In genomic region chr15:70902105-70902504, GRCh38 we compare ENCODE assay signal across 10 cellular contexts. TPM values are rescaled to one million over a fixed set of nuclear protein-coding genes. Genes with fewer than 3 reads are reported as not detected.
DNase-seq lines count a peak whose midpoint lies in the region; FAIRE-seq and TF ChIP-seq lines count a peak whose summit lies in the region.
"Had no signal": no experiment of that assay in that cellular context is flagged by ENCODE, and none has a peak within 500 bp of the region (broad histone marks: within the 10 kb centered on the region; RNA-seq: fewer than 3 reads in every experiment).

No MANE protein-coding gene starts in this region.

- H3K36me3 Mint-ChIP-seq in HFFc6 (ENCODE audit: low read depth), result peaks cover 41% of the 10 kb centered on the region
- H3K36me3 Mint-ChIP-seq in type B pancreatic cell, result peaks cover 28% of the 10 kb centered on the region
- no peaks in the 10 kb centered on the region for H3K36me3 Mint-ChIP-seq in activated CD4-positive, alpha-beta memory T cell treated with anti-CD3 and anti-CD28 coated beads, Interleukin-2, amount 10 ng/mL, durations not matched to agents 7 days and 5 days (ENCODE audit: low read depth)

- H3K9me3 Mint-ChIP-seq in HFFc6 (no peaks in the 10 kb centered on the region), type B pancreatic cell (no peaks in the 10 kb centered on the region)
- no peaks in the 10 kb centered on the region for H3K9me3 Mint-ChIP-seq in activated CD4-positive, alpha-beta memory T cell treated with anti-CD3 and anti-CD28 coated beads, Interleukin-2, amount 10 ng/mL, durations not matched to agents 7 days and 5 days

- H3K27ac Mint-ChIP-seq in HFFc6 (peak overlapping the region; percentile 95), type B pancreatic cell (peak overlapping the region; percentile 93)
- H3K27ac Mint-ChIP-seq in activated CD4-positive, alpha-beta memory T cell treated with anti-CD3 and anti-CD28 coated beads, Interleukin-2, amount 10 ng/mL, durations not matched to agents 7 days and 5 days, result no peak overlapping the region

- peaks cover 31% of the 10 kb centered on the region for H3K4me1 Mint-ChIP-seq in HFFc6 (ENCODE audit: low read depth)
- H3K4me1 Mint-ChIP-seq in type B pancreatic cell (ENCODE audit: unreplicated experiment), result no peaks in the 10 kb centered on the region
- H3K4me1 Mint-ChIP-seq in activated CD4-positive, alpha-beta memory T cell treated with anti-CD3 and anti-CD28 coated beads, Interleukin-2, amount 10 ng/mL, durations not matched to agents 7 days and 5 days, result no peaks in the 10 kb centered on the region

- no peak for TF ChIP-seq CTCF in HFFc6 (IDR thresholded peaks at IDR 0.05)
- no peak for TF ChIP-seq CTCF in type B pancreatic cell (conservative IDR thresholded peaks at IDR 0.05)

- CTCF ChIA-PET in activated CD4-positive, alpha-beta memory T cell treated with anti-CD3 and anti-CD28 coated beads, Interleukin-2, amount 10 ng/mL, durations not matched to agents 7 days and 5 days (lab: Charles Lee), result no interaction called here

- peak; percentile 79 for DNase-seq in HFFc6
- peak; percentile 14 for DNase-seq in SW480 (ENCODE audit: low spot score)
- peak; percentile 39 for DNase-seq in glomerular endothelial cell (ENCODE audit: extremely low read depth, low read depth, low spot score)
- DNase-seq in type B pancreatic cell (ENCODE audit: extremely low spot score, unreplicated experiment), result no peak
- no peak for DNase-seq in frontal cortex (ENCODE audit: low spot score in 2 of 2)
- no peak for DNase-seq in activated CD4-positive, alpha-beta memory T cell treated with anti-CD3 and anti-CD28 coated beads, Interleukin-2, amount 10 ng/mL, durations not matched to agents 7 days and 5 days
- DNase-seq in activated gamma-delta T cell treated with Interleukin-2 at 50 U/mL for 16 hours, result no peak
- DNase-seq: activated naive CD4-positive, alpha-beta T cell; stimulated activated CD4-positive, alpha-beta T cell treated with anti-CD3 and anti-CD28 coated beads, Interleukin-2, amount 100 ng/mL, for 48 hours; testis had no signal

- FAIRE-seq in frontal cortex (lab: Jason Lieb, UNC), result no peak

- H3K27me3 Mint-ChIP-seq in HFFc6 (ENCODE audit: insufficient read depth), result no peaks in the 10 kb centered on the region
- H3K27me3 Mint-ChIP-seq in type B pancreatic cell, result no peaks in the 10 kb centered on the region
- H3K27me3 Mint-ChIP-seq in activated CD4-positive, alpha-beta memory T cell treated with anti-CD3 and anti-CD28 coated beads, Interleukin-2, amount 10 ng/mL, durations not matched to agents 7 days and 5 days, result peaks cover 8% of the 10 kb centered on the region

- POLR2A ChIA-PET in activated CD4-positive, alpha-beta memory T cell treated with anti-CD3 and anti-CD28 coated beads, Interleukin-2, amount 10 ng/mL, durations not matched to agents 7 days and 5 days (lab: Charles Lee), result no interaction called here

- peak overlapping the region; percentile 38 for H3K4me3 Mint-ChIP-seq in HFFc6
- H3K4me3 Mint-ChIP-seq in type B pancreatic cell, result no peak overlapping the region
- H3K4me3 Mint-ChIP-seq in activated CD4-positive, alpha-beta memory T cell treated with anti-CD3 and anti-CD28 coated beads, Interleukin-2, amount 10 ng/mL, durations not matched to agents 7 days and 5 days, result no peak overlapping the region

RNA-seq across cellular contexts. Expression of gene LRRC49, which starts 9.5 kb away (rescaled TPM):
- total RNA-seq in HFFc6 (2021; fragmentation: NEBNext Ultra II Directional; extraction: Animal tissue kit (Norgen Biotek cat#: 25700)), result 10 to 100 TPM in 3 of 6 experiments, 1 to 10 TPM in 3; 6.2 to 13.4 (median 10.2) TPM
- total RNA-seq in glomerular endothelial cell, result 4.5 and 6.7 TPM in 2 replicates
- 6.7 and 13.4 TPM in 2 replicates for total RNA-seq in type B pancreatic cell (ENCODE audit: low replicate concordance)
- total RNA-seq in frontal cortex, result 145 TPM
- not detected for total RNA-seq in activated CD4-positive, alpha-beta memory T cell treated with anti-CD3 and anti-CD28 coated beads, Interleukin-2, amount 10 ng/mL, durations not matched to agents 7 days and 5 days

RNA-seq across cellular contexts. Expression of gene THAP10, which starts 9.9 kb away (rescaled TPM):
- total RNA-seq in HFFc6 (2021; fragmentation: NEBNext Ultra II Directional; extraction: Animal tissue kit (Norgen Biotek cat#: 25700)), result 1 to 10 TPM; 4.2 to 5.8 (median 5.1) TPM
- 3.0 and 4.4 TPM in 2 replicates for total RNA-seq in glomerular endothelial cell
- total RNA-seq in type B pancreatic cell (ENCODE audit: low replicate concordance), result 2.7 and 5.3 TPM in 2 replicates
- total RNA-seq in frontal cortex, result 7.3 TPM
- total RNA-seq in activated CD4-positive, alpha-beta memory T cell treated with anti-CD3 and anti-CD28 coated beads, Interleukin-2, amount 10 ng/mL, durations not matched to agents 7 days and 5 days, result under 1 TPM; 0.15 to 0.30 TPM

RNA-seq across cellular contexts. Expression of gene LARP6, which starts 48.1 kb away (rescaled TPM):
- 100 to 1,000 TPM; 105 to 121 (median 115) TPM for total RNA-seq in HFFc6 (2021; fragmentation: NEBNext Ultra II Directional; extraction: Animal tissue kit (Norgen Biotek cat#: 25700))
- total RNA-seq in glomerular endothelial cell, result 18.4 and 48.9 TPM in 2 replicates
- total RNA-seq in type B pancreatic cell (ENCODE audit: low replicate concordance), result 13.9 and 15.7 TPM in 2 replicates
- 16.3 TPM for total RNA-seq in frontal cortex
- total RNA-seq in activated CD4-positive, alpha-beta memory T cell treated with anti-CD3 and anti-CD28 coated beads, Interleukin-2, amount 10 ng/mL, durations not matched to agents 7 days and 5 days, result not detected

Comparison
In these comparisons a context has a peak if more than half of its experiments do, and no peak if none do; other contexts are left out.
1. DNase-seq: peak in HFFc6 (single experiment), SW480 (single experiment) and glomerular endothelial cell (single experiment); none in type B pancreatic cell (single experiment), frontal cortex (0 of 2), activated CD4-positive, alpha-beta memory T cell treated with anti-CD3 and anti-CD28 coated beads, Interleukin-2, amount 10 ng/mL, durations not matched to agents 7 days and 5 days (single experiment) and activated gamma-delta T cell treated with Interleukin-2 at 50 U/mL for 16 hours (single experiment).
2. RNA of gene LRRC49, which starts 9.5 kb away (total RNA-seq): 145 TPM in frontal cortex (single experiment); 6.7 to 13.4 TPM in type B pancreatic cell, 6.2 to 13.4 TPM in HFFc6, 4.5 to 6.7 TPM in glomerular endothelial cell and not detected in activated CD4-positive, alpha-beta memory T cell treated with anti-CD3 and anti-CD28 coated beads, Interleukin-2, amount 10 ng/mL, durations not matched to agents 7 days and 5 days; every median in the first group is over 10 times any median in the second.
3. RNA of gene LARP6, which starts 48.1 kb away (total RNA-seq): 105 to 121 TPM in HFFc6, 18.4 to 48.9 TPM in glomerular endothelial cell, 16.3 TPM in frontal cortex (single experiment) and 13.9 to 15.7 TPM in type B pancreatic cell; not detected in activated CD4-positive, alpha-beta memory T cell treated with anti-CD3 and anti-CD28 coated beads, Interleukin-2, amount 10 ng/mL, durations not matched to agents 7 days and 5 days; every median in the first group is over 10 times any median in the second.